Comparison of ENCODE assay signal across 8 cellular contexts in the genomic region with DNA sequence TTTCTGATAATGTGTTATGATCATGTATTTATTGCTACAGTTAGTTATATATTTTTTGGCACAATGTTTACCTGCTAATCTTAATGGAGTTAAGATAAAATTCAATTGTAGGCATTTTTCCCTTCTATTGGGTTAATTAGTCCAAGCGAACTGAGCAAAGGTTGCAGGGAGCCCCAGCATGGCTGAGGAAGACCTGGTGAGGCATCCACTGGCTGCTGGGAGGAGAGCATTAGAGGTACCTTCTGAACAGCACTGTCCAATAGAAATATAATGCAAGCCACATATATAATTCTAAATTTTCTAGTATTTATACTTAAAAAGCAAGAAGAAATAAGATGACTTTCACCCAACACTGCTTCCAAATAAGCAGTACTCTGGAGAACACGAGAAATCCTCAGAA. TPM values are rescaled to one million over a fixed set of nuclear protein-coding genes. Genes with fewer than 3 reads are reported as not detected.
DNase-seq lines count a peak whose midpoint lies in the region; ATAC-seq, FAIRE-seq and TF ChIP-seq lines count a peak whose summit lies in the region.

No MANE protein-coding gene starts in this region.

- H3K9me3 ChIP-seq in endothelial cell of umbilical vein (replicated peaks; ENCODE audit: control insufficient read depth, insufficient read depth, low read length) = no peaks in the 10 kb centered on the region

- peaks cover 16% of the 10 kb centered on the region for H3K4me1 Mint-ChIP-seq in progenitor cell of endocrine pancreas (ENCODE audit: low read depth)

- H3K27me3 ChIP-seq in endothelial cell of umbilical vein (ENCODE audit: control insufficient read depth in 2 of 2, insufficient read depth in 2 of 2, low read length in 2 of 2) = peaks cover 7 to 27% of the 10 kb centered on the region in 2 experiments

- no peaks in the 10 kb centered on the region for H3K9me3 Mint-ChIP-seq in progenitor cell of endocrine pancreas (ENCODE audit: low read depth)

- H3K27ac Mint-ChIP-seq in progenitor cell of endocrine pancreas = peak overlapping the region; percentile 98

- no peak for FAIRE-seq in endothelial cell of umbilical vein (lab: Jason Lieb, UNC)

- H3K27me3 Mint-ChIP-seq in progenitor cell of endocrine pancreas = peaks cover 12% of the 10 kb centered on the region

- H3K27ac ChIP-seq in endothelial cell of umbilical vein (ENCODE audit: insufficient read depth, low read depth, low read length) = no peak overlapping the region

- TF ChIP-seq POLR2A in NB4 (IDR thresholded peaks at IDR 0.05; ENCODE audit: extremely low read depth, insufficient read length) (no peak), endothelial cell of umbilical vein (IDR thresholded peaks at IDR 0.05; ENCODE audit: low read depth, low read length) (no peak)

- POLR2A ChIA-PET in endothelial cell of umbilical vein (lab: Charles Lee) = interaction anchor here (1.2 to 1.7 kb wide), 4 partner anchors 10 to 19 kb away, joined by 3 to 9 read pairs (median 5); a partner anchor contains a TSS

- no peaks in the 10 kb centered on the region for H4K20me1 ChIP-seq in endothelial cell of umbilical vein (replicated peaks; ENCODE audit: control insufficient read depth, extremely low read depth, insufficient read depth, low read length)

- dilution Hi-C loops in endothelial cell of umbilical vein (cut with MboI; ENCODE audit: extremely low pct_ligation_motif_present, low sequenced_read_pairs) = no loop called here

- peak overlapping the region; percentile 88 for H3K4me2 ChIP-seq in endothelial cell of umbilical vein (ENCODE audit: insufficient read depth, low read length)

- CTCF ChIA-PET in endothelial cell of umbilical vein (lab: Charles Lee) = interaction anchor here (0.9 to 2.0 kb wide), 8 partner anchors 10 to 208 kb away, joined by 3 to 8 read pairs (median 4); a partner anchor contains a TSS

- TF ChIP-seq CTCF in NB4 (IDR thresholded peaks at IDR 0.05; ENCODE audit: low read depth, low read length) (no peak), endothelial cell of umbilical vein (IDR thresholded peaks at IDR 0.05; ENCODE audit: extremely low read depth in 1 of 2, insufficient read depth in 1 of 2, low read depth in 1 of 2, low read length in 2 of 2) (no peak), progenitor cell of endocrine pancreas (IDR thresholded peaks at IDR 0.05; ENCODE audit: unreplicated experiment) (no peak)

- peak overlapping the region; percentile 92 for H3K9ac ChIP-seq in endothelial cell of umbilical vein (replicated peaks; ENCODE audit: extremely low read depth, insufficient read depth, low read length)

- peaks cover 20% of the 10 kb centered on the region for H3K79me2 ChIP-seq in endothelial cell of umbilical vein (ENCODE audit: control insufficient read depth, insufficient read depth, low read length)

- peak overlapping the region; percentile 82 for H3K4me3 ChIP-seq in NB4 (ENCODE audit: low read depth, low read length)
- peak overlapping the region; percentile 68 to 96 (median 79) for H3K4me3 ChIP-seq in endothelial cell of umbilical vein (replicated peaks in 1 of 3; ENCODE audit: insufficient read depth in 1 of 3, low read depth in 1 of 3, low read length in 3 of 3)

- no peak for DNase-seq in NB4 (ENCODE audit: low read depth)
- DNase-seq in endothelial cell of umbilical vein (ENCODE audit: low read depth, low spot score) = no peak
- DNase-seq in progenitor cell of endocrine pancreas (ENCODE audit: low spot score, unreplicated experiment) = no peak
- DNase-seq in NK-92 (lab: John Stamatoyannopoulos, UW; ENCODE audit: unreplicated experiment) = no peak
- no peak for DNase-seq in NCI-H1417 treated with DMSO at 0.1 percent for 48 hours (lab: John Stamatoyannopoulos, UW)
- no peak for DNase-seq in islet precursor cell
- DNase-seq in NK-92 treated with Interleukin-12 subunit alpha and Interleukin-12 subunit beta, amount 100 ng/mL, for 24 hours (lab: John Stamatoyannopoulos, UW) = no peak

- peak overlapping the region; percentile 92 for H2AFZ ChIP-seq in endothelial cell of umbilical vein (ENCODE audit: low read depth, low read length)

- peak overlapping the region; percentile 96 for H3K4me3 Mint-ChIP-seq in progenitor cell of endocrine pancreas (ENCODE audit: low read depth)

- peaks cover 3% of the 10 kb centered on the region for H3K36me3 Mint-ChIP-seq in progenitor cell of endocrine pancreas (ENCODE audit: insufficient read depth)

- H3K36me3 ChIP-seq in endothelial cell of umbilical vein (ENCODE audit: control insufficient read depth in 2 of 2, extremely low read depth in 1 of 2, insufficient read depth in 2 of 2, low read length in 2 of 2) = no peaks in the 10 kb centered on the region

- no TSS peak for BruUV-seq in endothelial cell of umbilical vein (replicated peaks; lab: Mats Ljungman, UMichigan)

- peaks cover 11% of the 10 kb centered on the region for H3K4me1 ChIP-seq in endothelial cell of umbilical vein (ENCODE audit: control insufficient read depth, extremely low read depth, insufficient read depth, low read length)

- intact Hi-C loops in endothelial cell of umbilical vein (cut with micrococcal nuclease) = loop anchor here (1.0 kb wide), 1 partner anchor 19 kb away; a partner anchor contains a TSS

- no peaks in the 10 kb centered on the region for H3K9me1 ChIP-seq in endothelial cell of umbilical vein (replicated peaks; ENCODE audit: control insufficient read depth, extremely low read depth, insufficient read depth, low read length)

- peak; percentile 10 for ATAC-seq in GM19372 (IDR thresholded peaks at IDR 0.05; ENCODE audit: low read depth, unreplicated experiment)

TF ChIP-seq in endothelial cell of umbilical vein, 7 proteins besides CTCF, POLR2A, EP300 and RAD21:
- no peak for TF ChIP-seq POLR2AphosphoS5 (IDR thresholded peaks at IDR 0.05; ENCODE audit: insufficient read depth, low read depth, low read length)
- no peak for TF ChIP-seq JUN (IDR thresholded peaks at IDR 0.05; ENCODE audit: borderline replicate concordance, insufficient read depth, insufficient read length, low read depth)
- no peak for TF ChIP-seq FOS (IDR thresholded peaks at IDR 0.05; ENCODE audit: borderline replicate concordance, insufficient read depth, low read length)
- TF ChIP-seq GATA2 (IDR thresholded peaks at IDR 0.05; ENCODE audit: insufficient read depth, insufficient read length, low read depth, low read length) = no peak

RNA-seq across cellular contexts. Expression of a gene that starts 0.7 kb away (rescaled TPM):
- 35.3 and 40.8 TPM in 2 replicates for total RNA-seq in endothelial cell of umbilical vein
- 45.6 and 45.8 TPM in 2 replicates for polyA plus RNA-seq in endothelial cell of umbilical vein
- 48.3 and 54.5 TPM in 2 replicates for polyA plus RNA-seq in endothelial cell of umbilical vein (2011; cell fraction: cytosol; rRNA removed)
- polyA plus RNA-seq in endothelial cell of umbilical vein (2011; cell fraction: nucleus; rRNA removed) = 16.3 and 20.2 TPM in 2 replicates
- polyA plus RNA-seq in endothelial cell of umbilical vein (2012) = 45.8 and 66.1 TPM in 2 replicates
- polyA minus RNA-seq in endothelial cell of umbilical vein = 20.0 and 24.2 TPM in 2 replicates
- 3.4 TPM for polyA minus RNA-seq in endothelial cell of umbilical vein (2011; cell fraction: cytosol; rRNA and poly(A)+ RNA removed)
- polyA minus RNA-seq in endothelial cell of umbilical vein (2011; cell fraction: nucleus; rRNA and poly(A)+ RNA removed) = 4.0 and 8.2 TPM in 2 replicates
- total RNA-seq in progenitor cell of endocrine pancreas = 22.0 and 25.8 TPM in 2 replicates

RNA-seq across cellular contexts. Expression of a gene that starts 17.9 kb away (rescaled TPM):
- 33.7 and 35.5 TPM in 2 replicates for total RNA-seq in endothelial cell of umbilical vein
- 12.8 and 15.5 TPM in 2 replicates for polyA plus RNA-seq in endothelial cell of umbilical vein
- polyA plus RNA-seq in endothelial cell of umbilical vein (2011; cell fraction: cytosol; rRNA removed) = 7.0 and 10.7 TPM in 2 replicates
- polyA plus RNA-seq in endothelial cell of umbilical vein (2011; cell fraction: nucleus; rRNA removed) = 93.6 and 136 TPM in 2 replicates
- polyA plus RNA-seq in endothelial cell of umbilical vein (2012) = 20.2 and 21.4 TPM in 2 replicates
- polyA minus RNA-seq in endothelial cell of umbilical vein = 24.9 and 32.0 TPM in 2 replicates
- 23.4 TPM for polyA minus RNA-seq in endothelial cell of umbilical vein (2011; cell fraction: cytosol; rRNA and poly(A)+ RNA removed)
- 62.5 and 64.6 TPM in 2 replicates for polyA minus RNA-seq in endothelial cell of umbilical vein (2011; cell fraction: nucleus; rRNA and poly(A)+ RNA removed)
- 66.3 and 66.7 TPM in 2 replicates for total RNA-seq in progenitor cell of endocrine pancreas

RNA-seq across cellular contexts. Expression of a gene that starts 18.7 kb away (rescaled TPM):
- total RNA-seq in endothelial cell of umbilical vein (49.4 and 51.2 TPM in 2 replicates), progenitor cell of endocrine pancreas (36.4 and 37.8 TPM in 2 replicates)
- 39.8 and 53.7 TPM in 2 replicates for polyA plus RNA-seq in endothelial cell of umbilical vein
- polyA plus RNA-seq in endothelial cell of umbilical vein (2011; cell fraction: cytosol; rRNA removed) = 45.9 and 53.7 TPM in 2 replicates
- 39.8 and 48.8 TPM in 2 replicates for polyA plus RNA-seq in endothelial cell of umbilical vein (2011; cell fraction: nucleus; rRNA removed)
- 57.5 and 92.2 TPM in 2 replicates for polyA plus RNA-seq in endothelial cell of umbilical vein (2012)
- 14.7 and 15.9 TPM in 2 replicates for polyA minus RNA-seq in endothelial cell of umbilical vein
- 14.6 TPM for polyA minus RNA-seq in endothelial cell of umbilical vein (2011; cell fraction: cytosol; rRNA and poly(A)+ RNA removed)
- 12.5 and 18.5 TPM in 2 replicates for polyA minus RNA-seq in endothelial cell of umbilical vein (2011; cell fraction: nucleus; rRNA and poly(A)+ RNA removed)

RNA-seq across cellular contexts. Expression of a gene that starts 19.9 kb away (rescaled TPM):
- total RNA-seq in endothelial cell of umbilical vein = 1.1 and 2.0 TPM in 2 replicates
- polyA plus RNA-seq in endothelial cell of umbilical vein = 0.13 and 0.15 TPM in 2 replicates
- 0.11 and 0.18 TPM in 2 replicates for polyA plus RNA-seq in endothelial cell of umbilical vein (2011; cell fraction: cytosol; rRNA removed)
- 0.82 and 0.85 TPM in 2 replicates for polyA plus RNA-seq in endothelial cell of umbilical vein (2011; cell fraction: nucleus; rRNA removed)
- 0.52 TPM in 1 of 2 replicates, not detected in the other for polyA plus RNA-seq in endothelial cell of umbilical vein (2012)
- 0.19 and 0.46 TPM in 2 replicates for polyA minus RNA-seq in endothelial cell of umbilical vein
- polyA minus RNA-seq in endothelial cell of umbilical vein (2011; cell fraction: cytosol; rRNA and poly(A)+ RNA removed) = 7.2 TPM
- 3.1 and 3.3 TPM in 2 replicates for polyA minus RNA-seq in endothelial cell of umbilical vein (2011; cell fraction: nucleus; rRNA and poly(A)+ RNA removed)
- 1.5 and 2.4 TPM in 2 replicates for total RNA-seq in progenitor cell of endocrine pancreas

RNA-seq across cellular contexts. Expression of a gene that starts 38.9 kb away (rescaled TPM):
- 0.23 TPM in 1 of 2 replicates, not detected in the other for total RNA-seq in endothelial cell of umbilical vein
- not detected in 2 replicates for polyA plus RNA-seq in endothelial cell of umbilical vein
- polyA plus RNA-seq in endothelial cell of umbilical vein (2011; cell fraction: cytosol; rRNA removed) = not detected in 2 replicates
- polyA plus RNA-seq in endothelial cell of umbilical vein (2011; cell fraction: nucleus; rRNA removed) = not detected in 2 replicates
- polyA plus RNA-seq in endothelial cell of umbilical vein (2012) = not detected in 2 replicates
- polyA minus RNA-seq in endothelial cell of umbilical vein = not detected in 2 replicates
- polyA minus RNA-seq in endothelial cell of umbilical vein (2011; cell fraction: cytosol; rRNA and poly(A)+ RNA removed) = not detected
- polyA minus RNA-seq in endothelial cell of umbilical vein (2011; cell fraction: nucleus; rRNA and poly(A)+ RNA removed) = 0.29 TPM in 1 of 2 replicates, not detected in the other
- total RNA-seq in progenitor cell of endocrine pancreas = not detected in 2 replicates
